20 cellular contexts compared by ENCODE assay signal in genomic region chr12:89238593-89238992, GRCh38.
DNase-seq lines count a peak whose midpoint lies in the region; ATAC-seq, FAIRE-seq and TF ChIP-seq lines count a peak whose summit lies in the region.
"Had no signal": no experiment of that assay in that cellular context is flagged by ENCODE, and none has a peak within 500 bp of the region (broad histone marks: within the 10 kb centered on the region; RNA-seq: fewer than 3 reads in every experiment).

No MANE protein-coding gene starts in this region.

- WGBS in K562 (ENCODE audit: insufficient coverage, low coverage, missing lambda C conversion rate) = 0% methylated on average over 1 of the region's 2 CpGs

- no peaks in the 10 kb centered on the region for H3K79me2 ChIP-seq in DND-41 (ENCODE audit: insufficient read depth, low read length)
- H3K79me2 ChIP-seq in K562 (ENCODE audit: control insufficient read depth, insufficient read depth, low read length) = no peaks in the 10 kb centered on the region

- TF ChIP-seq POLR2A in K562 (conservative IDR thresholded peaks at IDR 0.05) = no peak

- H3K27me3 ChIP-seq in DND-41 (ENCODE audit: insufficient read depth, low read length, poor library complexity) (no peaks in the 10 kb centered on the region), K562 (ENCODE audit: control insufficient read depth in 2 of 2, insufficient read depth in 2 of 2, low read length in 2 of 2) (no peaks in the 10 kb centered on the region)

- TF ChIP-seq CTCF in DND-41 (IDR thresholded peaks at IDR 0.05; ENCODE audit: borderline replicate concordance, extremely low read depth, low read length, poor library complexity, severe bottlenecking) = no peak
- no peak for TF ChIP-seq CTCF in K562 (IDR thresholded peaks at IDR 0.05 in 2 of 3, conservative IDR thresholded peaks at IDR 0.05 in 1 of 3; ENCODE audit: insufficient read depth in 2 of 3, low read depth in 1 of 3, low read length in 3 of 3)

- H3K27ac Mint-ChIP-seq in activated CD8-positive, alpha-beta memory T cell treated with anti-CD3 and anti-CD28 coated beads, Interleukin-2, amount 10 ng/mL, durations not matched to agents 7 days and 5 days = no peak overlapping the region
- H3K27ac Mint-ChIP-seq: activated CD4-positive, alpha-beta T cell treated with anti-CD3 and anti-CD28 coated beads for 36 hours; activated naive CD8-positive, alpha-beta T cell; T-helper 17 cell had no signal

- peak overlapping the region; percentile 42 for H3K9ac ChIP-seq in DND-41 (ENCODE audit: low read depth, low read length)
- no peak overlapping the region for H3K9ac ChIP-seq in K562 (ENCODE audit: insufficient read depth in 1 of 2, low read depth in 2 of 2, low read length in 2 of 2)

- peak; percentile 32 for DNase-seq in DND-41
- no peak for DNase-seq in K562 (ENCODE audit: extremely low read depth in 1 of 4, low spot score in 3 of 4)
- DNase-seq in left ventricle myocardium superior = peak; percentile 45
- DNase-seq in pons (ENCODE audit: low spot score) = peak; percentile 38
- no peak for DNase-seq in activated CD8-positive, alpha-beta memory T cell treated with anti-CD3 and anti-CD28 coated beads, Interleukin-2, amount 10 ng/mL, durations not matched to agents 7 days and 5 days
- DNase-seq in NCI-H2196 treated with DMSO at 0.1 percent for 48 hours (lab: John Stamatoyannopoulos, UW; ENCODE audit: unreplicated experiment) = no peak
- DNase-seq in NCI-H510A (lab: John Stamatoyannopoulos, UW) = no peak
- no peak for DNase-seq in SK-N-DZ (ENCODE audit: low spot score)
- DNase-seq: activated CD4-positive, alpha-beta T cell treated with anti-CD3 and anti-CD28 coated beads for 36 hours; cerebellar nuclear complex; kidney; naive thymus-derived CD4-positive, alpha-beta T cell; NCI-H1694 treated with DMSO at 0.1 percent for 48 hours; stimulated activated CD4-positive, alpha-beta T cell treated with anti-CD3 and anti-CD28 coated beads, Interleukin-4, amount 100 ng/mL, for 4 hours; T-helper 17 cell had no signal

- no peaks in the 10 kb centered on the region for H3K9me3 ChIP-seq in DND-41 (ENCODE audit: insufficient read depth, low read length, severe bottlenecking)
- no peaks in the 10 kb centered on the region for H3K9me3 ChIP-seq in K562 (replicated peaks; ENCODE audit: control insufficient read depth, insufficient read depth, low read depth, low read length)

- H3K9me1 ChIP-seq in K562 (ENCODE audit: control insufficient read depth, insufficient read depth, low read length) = no peaks in the 10 kb centered on the region

- H3K4me2 ChIP-seq in DND-41 (ENCODE audit: insufficient read depth, low read length) (peak overlapping the region; percentile 31), K562 (ENCODE audit: insufficient read depth, low read length) (no peak overlapping the region)

- CTCF ChIA-PET in K562 (lab: Yijun Ruan, JAX; ENCODE audit: low intra/inter-chr PET ratio) = no interaction called here
- CTCF ChIA-PET in activated CD8-positive, alpha-beta memory T cell treated with anti-CD3 and anti-CD28 coated beads, Interleukin-2, amount 10 ng/mL, durations not matched to agents 7 days and 5 days (lab: Charles Lee) = no interaction called here

- H4K20me1 ChIP-seq in DND-41 (ENCODE audit: insufficient read depth, low read length) (no peaks in the 10 kb centered on the region), K562 (replicated peaks; ENCODE audit: control insufficient read depth, insufficient read depth, low read length) (no peaks in the 10 kb centered on the region)

- no peak for TF ChIP-seq EP300 in K562 (IDR thresholded peaks at IDR 0.05; ENCODE audit: low read length)

- no peak overlapping the region for H3K4me3 Mint-ChIP-seq in activated CD8-positive, alpha-beta memory T cell treated with anti-CD3 and anti-CD28 coated beads, Interleukin-2, amount 10 ng/mL, durations not matched to agents 7 days and 5 days
- H3K4me3 Mint-ChIP-seq: activated CD4-positive, alpha-beta T cell treated with anti-CD3 and anti-CD28 coated beads for 36 hours; activated naive CD8-positive, alpha-beta T cell; T-helper 17 cell had no signal

- intact Hi-C loops in K562 (cut with micrococcal nuclease) (no loop called here), left ventricle myocardium superior (cut with micrococcal nuclease) (no loop called here)

- H3K27me3 Mint-ChIP-seq in activated CD8-positive, alpha-beta memory T cell treated with anti-CD3 and anti-CD28 coated beads, Interleukin-2, amount 10 ng/mL, durations not matched to agents 7 days and 5 days = no peaks in the 10 kb centered on the region
- H3K27me3 Mint-ChIP-seq: activated CD4-positive, alpha-beta T cell treated with anti-CD3 and anti-CD28 coated beads for 36 hours; activated naive CD8-positive, alpha-beta T cell; naive thymus-derived CD4-positive, alpha-beta T cell; T-helper 17 cell had no signal

- POLR2A ChIA-PET in K562 (lab: Yijun Ruan, JAX) = interaction anchor here (0.5 to 0.9 kb wide), 2 partner anchors 25 to 73 kb away, joined by 3 read pairs; no protein-coding TSS in a partner anchor

- no peak for TF ChIP-seq RAD21 in K562 (CRISPR knock-in tag; conservative IDR thresholded peaks at IDR 0.05 in 1 of 2, IDR thresholded peaks at IDR 0.05 in 1 of 2)

- H3K4me1 ChIP-seq in DND-41 (ENCODE audit: insufficient read depth, low read length) (peaks cover 90% of the 10 kb centered on the region), K562 (replicated peaks in 1 of 2; ENCODE audit: control insufficient read depth in 2 of 2, insufficient read depth in 2 of 2, low read length in 2 of 2) (no peaks in the 10 kb centered on the region; a peak in 2 of 5 replicates)

- H2AFZ ChIP-seq in DND-41 (ENCODE audit: low read depth, low read length) (peak overlapping the region; percentile 4; the same call in 1 of the 2 replicates), K562 (ENCODE audit: low read depth, low read length) (no peak overlapping the region)

- no peak for FAIRE-seq in K562 (lab: Jason Lieb, UNC)
- FAIRE-seq: D721Med, endometrium, kidney, urothelium cell line had no signal

- H3K9me3 Mint-ChIP-seq in activated CD8-positive, alpha-beta memory T cell treated with anti-CD3 and anti-CD28 coated beads, Interleukin-2, amount 10 ng/mL, durations not matched to agents 7 days and 5 days (ENCODE audit: low read depth) = peaks cover 6% of the 10 kb centered on the region

- ATAC-seq in DND-41 (ENCODE audit: insufficient read depth, low read depth) (no peak), K562 (no peak), left ventricle myocardium superior (peak; percentile 92)
- no peak for ATAC-seq in activated CD8-positive, alpha-beta memory T cell treated with anti-CD3 and anti-CD28 coated beads, Interleukin-2, amount 10 ng/mL, durations not matched to agents 7 days and 5 days
- ATAC-seq: activated CD4-positive, alpha-beta T cell treated with anti-CD3 and anti-CD28 coated beads for 36 hours; naive thymus-derived CD4-positive, alpha-beta T cell; T-helper 17 cell had no signal

- H3K27ac ChIP-seq in DND-41 (ENCODE audit: low read length) (peak overlapping the region; percentile 92), K562 (ENCODE audit: extremely low read depth, low read depth, low read length) (no peak overlapping the region)
- H3K27ac ChIP-seq: RWPE1 had no signal

- in situ Hi-C loops in K562 (cut with MboI) = no loop called here

- H3K4me1 Mint-ChIP-seq in activated CD8-positive, alpha-beta memory T cell treated with anti-CD3 and anti-CD28 coated beads, Interleukin-2, amount 10 ng/mL, durations not matched to agents 7 days and 5 days = peaks cover 55% of the 10 kb centered on the region

- H3K36me3 ChIP-seq in DND-41 (ENCODE audit: insufficient read depth, low read length) = no peaks in the 10 kb centered on the region
- no peaks in the 10 kb centered on the region for H3K36me3 ChIP-seq in K562 (ENCODE audit: control insufficient read depth, insufficient read depth, low read length)

- BruUV-seq in K562 (replicated peaks; lab: Mats Ljungman, UMichigan) = no TSS peak

- H3K4me3 ChIP-seq in DND-41 (ENCODE audit: low read depth in 1 of 2, low read length in 2 of 2) (peak overlapping the region in 1 of 2 experiments; percentile 15; a peak in 1 of 4 replicates), K562 (no peak overlapping the region)

- H3K36me3 Mint-ChIP-seq in activated CD8-positive, alpha-beta memory T cell treated with anti-CD3 and anti-CD28 coated beads, Interleukin-2, amount 10 ng/mL, durations not matched to agents 7 days and 5 days = peaks cover 45% of the 10 kb centered on the region
- H3K36me3 Mint-ChIP-seq: activated naive CD8-positive, alpha-beta T cell had no signal

TF ChIP-seq in K562, 482 proteins besides CTCF, POLR2A, EP300 and RAD21:
- no peak for TF ChIP-seq ZNF212 (CRISPR knock-in tag; IDR thresholded peaks at IDR 0.05)
- TF ChIP-seq ZNF76 (CRISPR knock-in tag; IDR thresholded peaks at IDR 0.05; ENCODE audit: borderline replicate concordance) = 0 out of 2 replicates have a peak, but pooled peaks have one; percentile 14
- peak; percentile 22; the same call in 1 of the 2 replicates for TF ChIP-seq SMAD4 (CRISPR knock-in tag; conservative IDR thresholded peaks at IDR 0.05)
- no peak for TF ChIP-seq NR4A1 (CRISPR knock-in tag; IDR thresholded peaks at IDR 0.05)
- TF ChIP-seq NR4A1 (tag; IDR thresholded peaks at IDR 0.05) = peak; percentile 70; the same call in 1 of the 2 replicates
- TF ChIP-seq ZNF79 (CRISPR knock-in tag; IDR thresholded peaks at IDR 0.05; ENCODE audit: low read depth) = 0 out of 2 replicates have a peak, but pooled peaks have one; percentile 2
- TF ChIP-seq MAZ (CRISPR knock-in tag; conservative IDR thresholded peaks at IDR 0.05 in 1 of 2, IDR thresholded peaks at IDR 0.05 in 1 of 2) = peak in 1 of 2 experiments; percentile 39; a peak in 2 of 4 replicates
- peak; percentile 17; the same call in 1 of the 2 replicates for TF ChIP-seq ATF4 (CRISPR knock-in tag; IDR thresholded peaks at IDR 0.05)
- TF ChIP-seq E2F3 (CRISPR knock-in tag; IDR thresholded peaks at IDR 0.05) = peak; percentile 39; the same call in 1 of the 2 replicates
- TF ChIP-seq CBFB (CRISPR knock-in tag; IDR thresholded peaks at IDR 0.05) = no peak
- peak; percentile 86 for TF ChIP-seq ZNF311 (CRISPR knock-in tag; IDR thresholded peaks at IDR 0.05)
- peak; percentile 68; the same call in 1 of the 2 replicates for TF ChIP-seq DMBX1 (CRISPR knock-in tag; IDR thresholded peaks at IDR 0.05; ENCODE audit: borderline replicate concordance)
- peak; percentile 72; the same call in 1 of the 2 replicates for TF ChIP-seq ERF (CRISPR knock-in tag; IDR thresholded peaks at IDR 0.05)
- no peak for TF ChIP-seq GABPB2 (CRISPR knock-in tag; conservative IDR thresholded peaks at IDR 0.05)
- 0 out of 2 replicates have a peak, but pooled peaks have one; percentile 14 for TF ChIP-seq PYGO2 (tag; IDR thresholded peaks at IDR 0.05)

Comparison
In these comparisons a context has a peak if more than half of its experiments do, and no peak if none do; other contexts are left out.
1. DNase-seq: peak in DND-41 (single experiment), left ventricle myocardium superior (single experiment) and pons (single experiment); none in K562 (0 of 4), activated CD8-positive, alpha-beta memory T cell treated with anti-CD3 and anti-CD28 coated beads, Interleukin-2, amount 10 ng/mL, durations not matched to agents 7 days and 5 days (single experiment), NCI-H2196 treated with DMSO at 0.1 percent for 48 hours (single experiment), NCI-H510A (single experiment) and SK-N-DZ (single experiment).